ENCODE assay signal across 19 cellular contexts in genomic region chr4:128855656-128856055, GRCh38. TPM values are rescaled to one million over a fixed set of nuclear protein-coding genes. Genes with fewer than 3 reads are reported as not detected.
DNase-seq lines count a peak whose midpoint lies in the region; ATAC-seq, FAIRE-seq and TF ChIP-seq lines count a peak whose summit lies in the region.
"Had no signal": no experiment of that assay in that cellular context is flagged by ENCODE, and none has a peak within 500 bp of the region (broad histone marks: within the 10 kb centered on the region; RNA-seq: fewer than 3 reads in every experiment).

No MANE protein-coding gene starts in this region.

- H3K27ac ChIP-seq in astrocyte (ENCODE audit: low read depth, low read length) (no peak overlapping the region), thyroid gland (peak overlapping the region; percentile 25 to 58 (median 40)), spleen (no peak overlapping the region)
- H3K27ac ChIP-seq: 22Rv1, RWPE1 had no signal

- TF ChIP-seq CTCF in activated CD8-positive, alpha-beta T cell treated with anti-CD3 and anti-CD28 coated beads for 36 hours (IDR thresholded peaks at IDR 0.05): no peak
- TF ChIP-seq CTCF in astrocyte (IDR thresholded peaks at IDR 0.05; ENCODE audit: insufficient read depth, low read depth, low read length) (no peak), natural killer cell (IDR thresholded peaks at IDR 0.05) (no peak), thyroid gland (IDR thresholded peaks at IDR 0.05) (no peak), spleen (IDR thresholded peaks at IDR 0.05 in 8 of 11, conservative IDR thresholded peaks at IDR 0.05 in 3 of 11) (no peak)

- H3K9me3 ChIP-seq in astrocyte (ENCODE audit: insufficient read depth, low read depth, low read length): no peaks in the 10 kb centered on the region
- H3K9me3 ChIP-seq in thyroid gland: no peaks in the 10 kb centered on the region
- no peaks in the 10 kb centered on the region for H3K9me3 ChIP-seq in spleen

- H3K9ac ChIP-seq in astrocyte (ENCODE audit: low read length): no peak overlapping the region

- no peaks in the 10 kb centered on the region for H3K9me3 Mint-ChIP-seq in activated CD8-positive, alpha-beta T cell treated with anti-CD3 and anti-CD28 coated beads, Interleukin-2, amount 10 ng/mL, durations not matched to agents 7 days and 5 days (ENCODE audit: insufficient read depth)
- no peaks in the 10 kb centered on the region for H3K9me3 Mint-ChIP-seq in activated CD8-positive, alpha-beta T cell treated with anti-CD3 and anti-CD28 coated beads for 36 hours
- H3K9me3 Mint-ChIP-seq in astrocyte (ENCODE audit: unreplicated experiment): no peaks in the 10 kb centered on the region
- no peaks in the 10 kb centered on the region for H3K9me3 Mint-ChIP-seq in natural killer cell

- no peak overlapping the region for H2AFZ ChIP-seq in astrocyte (ENCODE audit: low read depth, low read length)

- no peaks in the 10 kb centered on the region for H3K27me3 ChIP-seq in astrocyte (ENCODE audit: insufficient read depth, low read length)
- no peaks in the 10 kb centered on the region for H3K27me3 ChIP-seq in thyroid gland
- no peaks in the 10 kb centered on the region for H3K27me3 ChIP-seq in spleen (replicated peaks in 1 of 7)

- H3K4me1 Mint-ChIP-seq in activated CD8-positive, alpha-beta T cell treated with anti-CD3 and anti-CD28 coated beads, Interleukin-2, amount 10 ng/mL, durations not matched to agents 7 days and 5 days (ENCODE audit: low read depth): peaks cover 65% of the 10 kb centered on the region
- peaks cover 50% of the 10 kb centered on the region for H3K4me1 Mint-ChIP-seq in activated CD8-positive, alpha-beta T cell treated with anti-CD3 and anti-CD28 coated beads for 36 hours (ENCODE audit: low read depth)
- H3K4me1 Mint-ChIP-seq in astrocyte (ENCODE audit: low read depth, unreplicated experiment) (peaks cover 49% of the 10 kb centered on the region), natural killer cell (peaks cover 59 to 63% of the 10 kb centered on the region in 2 donors)

- DNase-seq in activated CD8-positive, alpha-beta T cell treated with anti-CD3 and anti-CD28 coated beads, Interleukin-2, amount 10 ng/mL, durations not matched to agents 7 days and 5 days: peak; percentile 14
- DNase-seq in activated CD8-positive, alpha-beta T cell treated with anti-CD3 and anti-CD28 coated beads for 36 hours: no peak
- no peak for DNase-seq in astrocyte (ENCODE audit: low read depth)
- DNase-seq in natural killer cell: no peak
- DNase-seq in thyroid gland: peak; percentile 72
- no peak for DNase-seq in activated CD4-positive, alpha-beta T cell treated with anti-CD3 and anti-CD28 coated beads, Interleukin-2, amount 50 U/mL, for 4 hours
- no peak for DNase-seq in spleen
- DNase-seq: AML-193, DMS 273 treated with DMSO at 0.1 percent for 48 hours, DND-41, NCI-H1105, NCI-H1694, NCI-H510A treated with DMSO at 0.1 percent for 48 hours, PC-3, SIG-M5 had no signal

- WGBS in thyroid gland, 2 donors: 40 to 43% methylated on average over 7 of the region's 7 CpGs
- 91 to 96% (median 94%) methylated on average over 7 of the region's 7 CpGs for WGBS in spleen, 5 donors

- peaks cover 6% of the 10 kb centered on the region for H4K20me1 ChIP-seq in astrocyte (ENCODE audit: insufficient read depth, low read length)

- H3K36me3 ChIP-seq in astrocyte (ENCODE audit: insufficient read depth, low read length): peaks cover 48% of the 10 kb centered on the region
- H3K36me3 ChIP-seq in thyroid gland: peaks cover 57 to 63% of the 10 kb centered on the region in 2 donors
- H3K36me3 ChIP-seq in spleen: peaks cover 5 to 100% (median 83%) of the 10 kb centered on the region in 6 donors

- no peak for ATAC-seq in activated CD8-positive, alpha-beta T cell treated with anti-CD3 and anti-CD28 coated beads, Interleukin-2, amount 10 ng/mL, durations not matched to agents 7 days and 5 days
- no peak for ATAC-seq in activated CD8-positive, alpha-beta T cell treated with anti-CD3 and anti-CD28 coated beads for 36 hours
- ATAC-seq in natural killer cell (no peak), HG03095 (IDR thresholded peaks at IDR 0.05; ENCODE audit: unreplicated experiment) (no peak)
- ATAC-seq: HCT116, PC-3 had no signal

- CTCF ChIA-PET in activated CD8-positive, alpha-beta T cell treated with anti-CD3 and anti-CD28 coated beads, Interleukin-2, amount 10 ng/mL, durations not matched to agents 7 days and 5 days (lab: Charles Lee): interaction anchor here (1.0 to 2.6 kb wide), 3 partner anchors 7 to 46 kb away, joined by 4 to 18 read pairs (median 5); partner anchors contain the start of gene JADE1
- CTCF ChIA-PET in activated CD8-positive, alpha-beta T cell treated with anti-CD3 and anti-CD28 coated beads for 36 hours (lab: Charles Lee): interaction anchor here (0.7 to 2.7 kb wide), 4 partner anchors 8 to 44 kb away, joined by 3 to 12 read pairs (median 6); no protein-coding TSS in a partner anchor

- no peak overlapping the region for H3K4me3 ChIP-seq in astrocyte (ENCODE audit: insufficient read depth, low read depth, low read length)
- H3K4me3 ChIP-seq in thyroid gland (replicated peaks in 1 of 3): no peak overlapping the region
- H3K4me3 ChIP-seq in spleen: no peak overlapping the region

- H3K27me3 Mint-ChIP-seq in activated CD8-positive, alpha-beta T cell treated with anti-CD3 and anti-CD28 coated beads, Interleukin-2, amount 10 ng/mL, durations not matched to agents 7 days and 5 days (ENCODE audit: low read depth): no peaks in the 10 kb centered on the region
- no peaks in the 10 kb centered on the region for H3K27me3 Mint-ChIP-seq in activated CD8-positive, alpha-beta T cell treated with anti-CD3 and anti-CD28 coated beads for 36 hours
- H3K27me3 Mint-ChIP-seq in astrocyte (ENCODE audit: low read depth, unreplicated experiment): no peaks in the 10 kb centered on the region
- no peaks in the 10 kb centered on the region for H3K27me3 Mint-ChIP-seq in natural killer cell (ENCODE audit: low read depth in 2 of 2)

- peaks cover 76% of the 10 kb centered on the region for H3K36me3 Mint-ChIP-seq in activated CD8-positive, alpha-beta T cell treated with anti-CD3 and anti-CD28 coated beads, Interleukin-2, amount 10 ng/mL, durations not matched to agents 7 days and 5 days (ENCODE audit: low read depth)
- peaks cover 64% of the 10 kb centered on the region for H3K36me3 Mint-ChIP-seq in activated CD8-positive, alpha-beta T cell treated with anti-CD3 and anti-CD28 coated beads for 36 hours (ENCODE audit: low read depth)
- H3K36me3 Mint-ChIP-seq in astrocyte (ENCODE audit: low read depth, unreplicated experiment): peaks cover 43% of the 10 kb centered on the region
- peaks cover 42% of the 10 kb centered on the region for H3K36me3 Mint-ChIP-seq in natural killer cell

- H3K79me2 ChIP-seq in astrocyte (ENCODE audit: insufficient read depth, low read length): peaks cover 9% of the 10 kb centered on the region

- no peak overlapping the region for H3K27ac Mint-ChIP-seq in activated CD8-positive, alpha-beta T cell treated with anti-CD3 and anti-CD28 coated beads, Interleukin-2, amount 10 ng/mL, durations not matched to agents 7 days and 5 days
- no peak overlapping the region for H3K27ac Mint-ChIP-seq in activated CD8-positive, alpha-beta T cell treated with anti-CD3 and anti-CD28 coated beads for 36 hours
- H3K27ac Mint-ChIP-seq in astrocyte (ENCODE audit: unreplicated experiment): peak overlapping the region; percentile 10
- H3K27ac Mint-ChIP-seq in natural killer cell: peak overlapping the region; percentile 95 to 98

- H3K4me3 Mint-ChIP-seq in activated CD8-positive, alpha-beta T cell treated with anti-CD3 and anti-CD28 coated beads, Interleukin-2, amount 10 ng/mL, durations not matched to agents 7 days and 5 days: no peak overlapping the region
- no peak overlapping the region for H3K4me3 Mint-ChIP-seq in activated CD8-positive, alpha-beta T cell treated with anti-CD3 and anti-CD28 coated beads for 36 hours
- no peak overlapping the region for H3K4me3 Mint-ChIP-seq in astrocyte (ENCODE audit: unreplicated experiment)
- H3K4me3 Mint-ChIP-seq in natural killer cell: no peak overlapping the region

- TF ChIP-seq POLR2A in thyroid gland (IDR thresholded peaks at IDR 0.05) (no peak), spleen (IDR thresholded peaks at IDR 0.05) (no peak)

- POLR2A ChIA-PET in activated CD8-positive, alpha-beta T cell treated with anti-CD3 and anti-CD28 coated beads, Interleukin-2, amount 10 ng/mL, durations not matched to agents 7 days and 5 days (lab: Charles Lee): interaction anchor here (2.9 kb wide), 1 partner anchor 43 kb away, joined by 29 read pairs; no protein-coding TSS in a partner anchor
- POLR2A ChIA-PET in activated CD8-positive, alpha-beta T cell treated with anti-CD3 and anti-CD28 coated beads for 36 hours (lab: Charles Lee): interaction anchor here (1.6 to 2.9 kb wide), 2 partner anchors 42 to 43 kb away, joined by 4 to 13 read pairs; no protein-coding TSS in a partner anchor

- intact Hi-C loops in activated CD8-positive, alpha-beta T cell treated with anti-CD3 and anti-CD28 coated beads for 36 hours (cut with micrococcal nuclease): no loop called here
- intact Hi-C loops in natural killer cell (cut with micrococcal nuclease) (loop anchor here (2.0 kb wide), 3 partner anchors 47 to 237 kb away; partner anchors contain the start of genes JADE1 and SCLT1), thyroid gland (cut with DNase I) (no loop called here), spleen (cut with DNase I; ENCODE audit: low total_unique reads) (no loop called here)

- FAIRE-seq in astrocyte (lab: Jason Lieb, UNC): no peak

- H3K4me2 ChIP-seq in astrocyte (ENCODE audit: low read length): no peak overlapping the region

- H3K4me1 ChIP-seq in astrocyte (ENCODE audit: insufficient read depth, low read length) (peaks cover 34% of the 10 kb centered on the region), thyroid gland (peaks cover 15 to 18% of the 10 kb centered on the region in 2 donors), spleen (peaks cover 0 to 49% (median 9%) of the 10 kb centered on the region in 6 donors)

RNA-seq across cellular contexts. Expression of gene JADE1, which starts 46.2 kb away (rescaled TPM):
- 10 to 100 TPM; 33.5 to 36.0 TPM for total RNA-seq in activated CD8-positive, alpha-beta T cell treated with anti-CD3 and anti-CD28 coated beads, Interleukin-2, amount 10 ng/mL, durations not matched to agents 7 days and 5 days
- 10 to 100 TPM; 30.5 to 31.6 TPM for total RNA-seq in activated CD8-positive, alpha-beta T cell treated with anti-CD3 and anti-CD28 coated beads for 36 hours
- total RNA-seq in astrocyte (80.1 and 88.3 TPM in 2 replicates), natural killer cell (10 to 100 TPM; 48.9 to 55.8 (median 52.7) TPM), thyroid gland (100 to 1,000 TPM in 1 of 4 donors, 10 to 100 TPM in 3; 63.5 to 102 (median 74.4) TPM), spleen (10 to 100 TPM; 25.1 to 37.0 (median 29.5) TPM)
- 10 to 100 TPM in 1 of 3 donors, 1 to 10 TPM in 2; 8.1 to 11.3 (median 9.7) TPM for polyA plus RNA-seq in spleen

Comparison
In these comparisons a context has a peak if more than half of its experiments do, and no peak if none do; other contexts are left out.
1. DNase-seq: peak in activated CD8-positive, alpha-beta T cell treated with anti-CD3 and anti-CD28 coated beads, Interleukin-2, amount 10 ng/mL, durations not matched to agents 7 days and 5 days (single experiment) and thyroid gland (2 of 2); none in activated CD8-positive, alpha-beta T cell treated with anti-CD3 and anti-CD28 coated beads for 36 hours (single experiment), astrocyte (single experiment), natural killer cell (single experiment), activated CD4-positive, alpha-beta T cell treated with anti-CD3 and anti-CD28 coated beads, Interleukin-2, amount 50 U/mL, for 4 hours (0 of 2) and spleen (single experiment).
2. H3K27ac Mint-ChIP-seq: peak in astrocyte (single experiment) and natural killer cell (2 of 2); none in activated CD8-positive, alpha-beta T cell treated with anti-CD3 and anti-CD28 coated beads, Interleukin-2, amount 10 ng/mL, durations not matched to agents 7 days and 5 days (single experiment) and activated CD8-positive, alpha-beta T cell treated with anti-CD3 and anti-CD28 coated beads for 36 hours (single experiment).
3. H3K27ac ChIP-seq: peak in thyroid gland (3 of 3); none in astrocyte (single experiment) and spleen (0 of 8).